In genomic region chrX:155215443-155216178, GRCh38 we compare ENCODE assay signal across 8 cellular contexts. TPM values are rescaled to one million over a fixed set of nuclear protein-coding genes. Genes with fewer than 3 reads are reported as not detected.
DNase-seq lines count a peak whose midpoint lies in the region; ATAC-seq and TF ChIP-seq lines count a peak whose summit lies in the region.

No MANE protein-coding gene starts in this region.

- peaks cover 23% of the 10 kb centered on the region for H3K4me1 Mint-ChIP-seq in central memory CD8-positive, alpha-beta T cell

- no peaks in the 10 kb centered on the region for H3K27me3 Mint-ChIP-seq in central memory CD8-positive, alpha-beta T cell

- H3K27me3 ChIP-seq in uterus: no peaks in the 10 kb centered on the region

- peak overlapping the region; percentile 83 for H3K4me3 ChIP-seq in GM12875 (ENCODE audit: low read depth, low read length)
- H3K4me3 ChIP-seq in Jurkat, Clone E6-1 (ENCODE audit: low read length): peak overlapping the region; percentile 78
- H3K4me3 ChIP-seq in mesodermal cell (ENCODE audit: extremely low read depth, insufficient read depth, low read length, poor library complexity, severe bottlenecking): peak overlapping the region; percentile 71
- H3K4me3 ChIP-seq in uterus: peak overlapping the region; percentile 38 to 64

- no peak for TF ChIP-seq POLR2A in uterus (IDR thresholded peaks at IDR 0.05)

- H3K9me3 Mint-ChIP-seq in central memory CD8-positive, alpha-beta T cell: no peaks in the 10 kb centered on the region

- H3K4me1 ChIP-seq in mesodermal cell (ENCODE audit: control insufficient read depth, insufficient read depth, low read length, poor library complexity, severe bottlenecking): no peaks in the 10 kb centered on the region
- peaks cover 0 to 3% of the 10 kb centered on the region in 2 donors for H3K4me1 ChIP-seq in uterus

- peak; percentile 26 for ATAC-seq in GM21619 (IDR thresholded peaks at IDR 0.05; ENCODE audit: unreplicated experiment)
- peak; percentile 38 for ATAC-seq in central memory CD8-positive, alpha-beta T cell (replicated peaks; ENCODE audit: extremely low read depth, poor library complexity, severe bottlenecking)

- H3K36me3 Mint-ChIP-seq in central memory CD8-positive, alpha-beta T cell (ENCODE audit: insufficient read depth): peaks cover 10% of the 10 kb centered on the region

- DNase-seq in Jurkat, Clone E6-1 (ENCODE audit: low read depth, low spot score): no peak
- no peak for DNase-seq in central memory CD8-positive, alpha-beta T cell (ENCODE audit: low spot score in 2 of 2)
- DNase-seq in uterus (no peak), NCI-H345 treated with DMSO at 0.1 percent for 48 hours (lab: John Stamatoyannopoulos, UW; ENCODE audit: unreplicated experiment) (no peak), AG20443 (ENCODE audit: low spot score) (no peak)

- no peaks in the 10 kb centered on the region for H3K9me3 ChIP-seq in mesodermal cell (ENCODE audit: control insufficient read depth, low read length)
- H3K9me3 ChIP-seq in uterus: no peaks in the 10 kb centered on the region

- intact Hi-C loops in uterus (cut with DNase I; ENCODE audit: low total_unique reads): no loop called here

- peak overlapping the region; percentile 23 for H3K27ac ChIP-seq in mesodermal cell (ENCODE audit: low read depth, low read length, severe bottlenecking)
- H3K27ac ChIP-seq in uterus: peak overlapping the region; percentile 82 to 88

- peak overlapping the region; percentile 95 for H3K27ac Mint-ChIP-seq in central memory CD8-positive, alpha-beta T cell (ENCODE audit: low read depth)

- WGBS in mesodermal cell (ENCODE audit: insufficient coverage in 2 of 2), 2 experiments: 17 to 23% methylated on average over 1 to 4 of the region's 15 CpGs

- H3K36me3 ChIP-seq in mesodermal cell (ENCODE audit: control insufficient read depth, insufficient read depth, low read length) (peaks cover 10% of the 10 kb centered on the region), uterus (no peaks in the 10 kb centered on the region)

- H3K4me3 Mint-ChIP-seq in central memory CD8-positive, alpha-beta T cell: peak overlapping the region; percentile 96

- no peak for TF ChIP-seq CTCF in GM12875 (IDR thresholded peaks at IDR 0.05; ENCODE audit: borderline replicate concordance, insufficient read depth, low read depth, low read length)
- no peak for TF ChIP-seq CTCF in uterus (IDR thresholded peaks at IDR 0.05)

RNA-seq across cellular contexts. Expression of gene VBP1, which starts 0.6 kb away (rescaled TPM):
- 79.3 TPM for polyA plus RNA-seq in Jurkat, Clone E6-1 (2012; ENCODE audit: insufficient read depth, insufficient read length)
- 71.4 TPM for polyA plus RNA-seq in mesodermal cell (2013, experiment 1 of 2)
- polyA plus RNA-seq in mesodermal cell (2013, experiment 2 of 2): 79.3 TPM
- total RNA-seq in uterus: 10 to 100 TPM; 27.4 to 83.6 (median 39.4) TPM

RNA-seq across cellular contexts. Expression of gene RAB39B, which starts 48.7 kb away (rescaled TPM):
- 3.7 TPM for polyA plus RNA-seq in Jurkat, Clone E6-1 (2012; ENCODE audit: insufficient read depth, insufficient read length)
- polyA plus RNA-seq in mesodermal cell (2013, experiment 1 of 2): 2.2 TPM
- polyA plus RNA-seq in mesodermal cell (2013, experiment 2 of 2): 1.7 TPM
- total RNA-seq in uterus: 1 to 10 TPM in 1 of 4 donors, under 1 TPM in 1, not detected in 2; 0.24 to 3.5 TPM
